8 cellular contexts compared by ENCODE assay signal in the genomic region with DNA sequence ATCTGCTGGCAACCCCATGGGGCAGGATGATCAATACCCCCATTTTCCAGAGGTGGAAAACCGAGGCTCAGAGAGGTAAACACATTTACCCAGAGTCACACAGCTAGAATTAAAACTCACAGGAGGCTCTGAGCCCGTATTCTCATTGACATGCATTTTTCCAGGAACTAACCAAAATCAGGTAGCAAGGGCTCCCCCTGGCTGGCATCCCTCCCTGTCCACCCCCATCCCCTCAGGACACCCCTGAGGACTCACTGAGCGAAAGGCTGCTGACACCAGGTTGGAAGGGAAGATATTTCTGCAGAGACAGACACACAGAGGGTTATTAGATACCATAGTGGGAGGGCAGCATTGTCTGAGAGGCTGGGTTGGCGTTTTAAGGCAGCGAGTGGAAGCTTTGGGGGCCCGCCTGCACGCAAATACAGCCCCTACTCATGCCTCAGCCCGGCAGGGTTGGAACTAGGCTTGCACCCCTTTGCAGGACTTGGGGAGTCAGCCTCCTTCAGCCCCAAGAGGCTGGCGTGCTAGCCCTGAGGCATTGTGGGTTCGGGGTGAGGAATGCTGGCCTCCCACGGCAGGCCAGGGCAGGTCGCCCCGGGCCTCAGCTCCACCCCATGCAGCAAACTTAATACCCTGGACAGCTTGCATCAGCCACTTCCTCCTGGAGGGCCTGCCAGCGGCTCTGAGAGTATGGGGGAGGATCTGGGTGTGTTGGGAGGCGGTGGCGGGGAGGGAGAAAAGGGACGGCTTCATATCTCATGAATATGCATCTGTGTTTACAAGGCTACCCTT. TPM values are rescaled to one million over a fixed set of nuclear protein-coding genes. Genes with fewer than 3 reads are reported as not detected.
DNase-seq lines count a peak whose midpoint lies in the region; ATAC-seq, FAIRE-seq and TF ChIP-seq lines count a peak whose summit lies in the region.

No MANE protein-coding gene starts in this region.

- ATAC-seq in RWPE2 (ENCODE audit: low read depth) (peak; percentile 70), heart right ventricle (peak in 4 of 8 donors; percentile 21 to 46 (median 24))

- H3K27ac Mint-ChIP-seq in activated naive CD4-positive, alpha-beta T cell treated with anti-CD3 and anti-CD28 coated beads, Interleukin-2, amount 10 ng/mL, durations not matched to agents 7 days and 5 days, result peak overlapping the region; percentile 93

- H3K4me1 Mint-ChIP-seq in activated naive CD4-positive, alpha-beta T cell treated with anti-CD3 and anti-CD28 coated beads, Interleukin-2, amount 10 ng/mL, durations not matched to agents 7 days and 5 days, result peaks cover 57% of the 10 kb centered on the region

- H3K36me3 ChIP-seq in RWPE2 (ENCODE audit: low read depth) (peaks cover 77% of the 10 kb centered on the region), heart right ventricle (peaks cover 0 to 39% (median 7%) of the 10 kb centered on the region in 9 donors), sigmoid colon (peaks cover 0 to 31% (median 0%) of the 10 kb centered on the region in 4 donors)

- CTCF ChIA-PET in activated naive CD4-positive, alpha-beta T cell treated with anti-CD3 and anti-CD28 coated beads, Interleukin-2, amount 10 ng/mL, durations not matched to agents 7 days and 5 days (lab: Charles Lee), result interaction anchor here (0.6 to 2.5 kb wide), 13 partner anchors 8 to 206 kb away, joined by 3 to 16 read pairs (median 3); no protein-coding TSS in a partner anchor

- no peaks in the 10 kb centered on the region for H3K9me3 Mint-ChIP-seq in activated naive CD4-positive, alpha-beta T cell treated with anti-CD3 and anti-CD28 coated beads, Interleukin-2, amount 10 ng/mL, durations not matched to agents 7 days and 5 days

- H3K27ac ChIP-seq in RWPE2 (ENCODE audit: poor library complexity, severe bottlenecking) (peak overlapping the region; percentile 98), heart right ventricle (peak overlapping the region in 7 of 10 donors; percentile 13 to 93 (median 27)), sigmoid colon (peak overlapping the region; percentile 77 to 82 (median 80))

- peak overlapping the region; percentile 80 for H3K4me3 ChIP-seq in RWPE2 (ENCODE audit: severe bottlenecking)
- peak overlapping the region in 6 of 10 donors; percentile 9 to 87 (median 43) for H3K4me3 ChIP-seq in heart right ventricle
- peak overlapping the region in 3 of 4 donors; percentile 5 to 65 (median 22) for H3K4me3 ChIP-seq in sigmoid colon

- H3K4me1 ChIP-seq in RWPE2 (ENCODE audit: insufficient read depth, poor library complexity, severe bottlenecking) (peaks cover 33% of the 10 kb centered on the region), heart right ventricle (peaks cover 9 to 50% (median 40%) of the 10 kb centered on the region in 9 donors), sigmoid colon (peaks cover 0 to 50% (median 33%) of the 10 kb centered on the region in 4 donors)

- no peaks in the 10 kb centered on the region for H3K27me3 Mint-ChIP-seq in activated naive CD4-positive, alpha-beta T cell treated with anti-CD3 and anti-CD28 coated beads, Interleukin-2, amount 10 ng/mL, durations not matched to agents 7 days and 5 days

- TF ChIP-seq CTCF in RWPE2 (IDR thresholded peaks at IDR 0.05; ENCODE audit: poor library complexity, severe bottlenecking), result peak; percentile 47
- TF ChIP-seq CTCF in heart right ventricle (IDR thresholded peaks at IDR 0.05), result peak in 3 of 9 donors; percentile 3 to 17 (median 11)
- no peak for TF ChIP-seq CTCF in sigmoid colon (IDR thresholded peaks at IDR 0.05)

- H3K36me3 Mint-ChIP-seq in activated naive CD4-positive, alpha-beta T cell treated with anti-CD3 and anti-CD28 coated beads, Interleukin-2, amount 10 ng/mL, durations not matched to agents 7 days and 5 days, result peaks cover 45% of the 10 kb centered on the region

- intact Hi-C loops in heart right ventricle (cut with DNase I) (loop anchor here in 3 of 10 donors (10.0 kb wide), 1 partner anchor 50 kb away; no protein-coding TSS in a partner anchor), sigmoid colon (cut with DNase I) (loop anchor here (10.0 kb wide), 1 partner anchor 50 kb away; no protein-coding TSS in a partner anchor)

- 43 to 64% methylated on average over 17 of the region's 17 CpGs for WGBS in heart right ventricle, 2 donors
- WGBS in sigmoid colon, 2 donors, result 18 to 31% methylated on average over 17 of the region's 17 CpGs

- H3K4me3 Mint-ChIP-seq in activated naive CD4-positive, alpha-beta T cell treated with anti-CD3 and anti-CD28 coated beads, Interleukin-2, amount 10 ng/mL, durations not matched to agents 7 days and 5 days, result peak overlapping the region; percentile 96

- peak; percentile 66 for FAIRE-seq in HTR-8/SVneo (lab: Jason Lieb, UNC)

- TF ChIP-seq EP300 in sigmoid colon (IDR thresholded peaks at IDR 0.05), result no peak

- H3K27me3 ChIP-seq in RWPE2 (ENCODE audit: insufficient read depth, poor library complexity, severe bottlenecking) (no peaks in the 10 kb centered on the region), heart right ventricle (peaks cover 0 to 6% (median 0%) of the 10 kb centered on the region in 7 donors), sigmoid colon (no peaks in the 10 kb centered on the region)

- no peak for TF ChIP-seq POLR2A in sigmoid colon (IDR thresholded peaks at IDR 0.05)

- no peaks in the 10 kb centered on the region for H3K9me3 ChIP-seq in RWPE2 (ENCODE audit: severe bottlenecking)
- H3K9me3 ChIP-seq in heart right ventricle, result no peaks in the 10 kb centered on the region
- H3K9me3 ChIP-seq in sigmoid colon, result no peaks in the 10 kb centered on the region

- peak; percentile 38 for DNase-seq in NCI-H345 (lab: John Stamatoyannopoulos, UW)
- no peak for DNase-seq in NCI-H345 treated with DMSO at 0.1 percent for 48 hours (lab: John Stamatoyannopoulos, UW; ENCODE audit: unreplicated experiment)
- peak; percentile 82 for DNase-seq in HTR-8/SVneo (ENCODE audit: insufficient read length, low spot score)
- peak; percentile 97 for DNase-seq in RWPE2 (ENCODE audit: low spot score)
- DNase-seq in activated naive CD4-positive, alpha-beta T cell treated with anti-CD3 and anti-CD28 coated beads, Interleukin-2, amount 10 ng/mL, durations not matched to agents 7 days and 5 days, result peak; percentile 76
- DNase-seq in heart right ventricle, result peak; percentile 30 to 43
- DNase-seq in sigmoid colon, result peak; percentile 86
- DNase-seq in hippocampal formation (lab: John Stamatoyannopoulos, UW), result no peak

RNA-seq across cellular contexts. Expression of gene SLC1A5, which starts 3.9 kb away (rescaled TPM):
- total RNA-seq in heart right ventricle (10 to 100 TPM in 2 of 10 donors, 1 to 10 TPM in 8; 3.2 to 17.7 (median 5.3) TPM), sigmoid colon (10 to 100 TPM; 21.8 to 28.8 (median 24.8) TPM)
- polyA plus RNA-seq in heart right ventricle (10 to 100 TPM in 1 of 2 donors, 1 to 10 TPM in 1; 6.3 to 30.5 TPM), sigmoid colon (100 to 1,000 TPM in 1 of 3 donors, 10 to 100 TPM in 2; 24.7 to 122 (median 30.6) TPM)

RNA-seq across cellular contexts. Expression of gene STRN4, which starts 38.2 kb away (rescaled TPM):
- total RNA-seq in heart right ventricle, result 10 to 100 TPM; 43.3 to 56.1 (median 50.0) TPM
- 10 to 100 TPM; 50.4 to 63.3 TPM for polyA plus RNA-seq in heart right ventricle
- total RNA-seq in sigmoid colon, result 10 to 100 TPM; 42.5 to 62.6 (median 49.7) TPM
- polyA plus RNA-seq in sigmoid colon, result 10 to 100 TPM; 45.0 to 63.4 (median 51.8) TPM

RNA-seq across cellular contexts. Expression of gene FKRP, which starts 38.6 kb away (rescaled TPM):
- 10 to 100 TPM; 14.6 to 22.8 (median 19.7) TPM for total RNA-seq in heart right ventricle
- polyA plus RNA-seq in heart right ventricle, result 10 to 100 TPM; 13.0 to 20.3 TPM
- 10 to 100 TPM; 15.0 to 31.0 (median 15.7) TPM for total RNA-seq in sigmoid colon
- polyA plus RNA-seq in sigmoid colon, result 10 to 100 TPM in 1 of 3 donors, 1 to 10 TPM in 2; 1.4 to 11.9 (median 3.6) TPM

Comparison
In these comparisons a context has a peak if more than half of its experiments do, and no peak if none do; other contexts are left out.
1. DNase-seq: peak in NCI-H345 (single experiment), HTR-8/SVneo (single experiment), RWPE2 (single experiment), activated naive CD4-positive, alpha-beta T cell treated with anti-CD3 and anti-CD28 coated beads, Interleukin-2, amount 10 ng/mL, durations not matched to agents 7 days and 5 days (single experiment), heart right ventricle (2 of 2) and sigmoid colon (single experiment); none in NCI-H345 treated with DMSO at 0.1 percent for 48 hours (single experiment) and hippocampal formation (0 of 2).
2. H3K27ac ChIP-seq: peak in every context shown above with its lines; median percentile 98 in RWPE2; 80 in sigmoid colon; 27 in heart right ventricle.
3. H3K4me3 ChIP-seq: peak in every context shown above with its lines; median percentile 80 in RWPE2; 43 in heart right ventricle; 22 in sigmoid colon.